ENCODE assay signal across 17 cellular contexts in the genomic region with DNA sequence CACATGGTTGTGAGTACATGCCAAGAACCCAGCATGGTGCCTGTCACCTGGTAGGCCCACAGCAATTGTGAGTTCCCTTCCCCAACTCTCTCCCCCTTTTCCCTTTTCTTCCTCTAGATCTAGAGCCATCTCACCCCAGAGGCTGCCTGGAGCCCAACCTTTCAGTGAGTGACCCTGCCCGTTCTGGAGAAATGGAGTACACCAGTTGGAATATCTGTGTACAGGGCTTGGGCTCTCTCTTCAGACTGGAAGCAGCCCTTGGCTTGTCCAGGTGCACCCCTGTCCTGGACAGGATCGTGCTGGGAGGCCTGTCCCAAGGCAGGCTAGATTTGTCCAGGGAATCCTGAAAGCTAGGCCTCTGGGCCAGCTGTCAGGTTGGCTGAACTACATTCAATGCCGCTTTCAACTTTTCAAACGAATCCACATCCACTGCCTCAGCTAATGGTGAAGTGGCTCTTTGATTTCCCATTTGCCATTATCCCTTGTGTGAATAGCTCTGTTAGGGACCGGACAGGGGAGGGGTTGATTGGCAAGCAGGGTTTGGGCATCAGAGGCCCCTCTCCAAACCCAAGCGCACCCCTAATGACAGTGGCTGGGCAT.
"Had no signal": no experiment of that assay in that cellular context is flagged by ENCODE, and none has a peak within 500 bp of the region (broad histone marks: within the 10 kb centered on the region; RNA-seq: fewer than 3 reads in every experiment).

No MANE protein-coding gene starts in this region.

- DNase-seq: activated CD4-positive, alpha-beta T cell treated with anti-CD3 and anti-CD28 coated beads, Interleukin-2, amount 50 U/mL, for 48 hours; activated naive CD8-positive, alpha-beta T cell treated with anti-CD3 and anti-CD28 coated beads for 36 hours; amniotic stem cell; effector CD4-positive, alpha-beta T cell; left cardiac atrium; mesenchymal stem cell; naive thymus-derived CD8-positive, alpha-beta T cell; spleen; stimulated activated CD4-positive, alpha-beta T cell treated with anti-CD3 and anti-CD28 coated beads, Interleukin-4, amount 100 ng/mL, for 4 hours; stimulated activated naive B cell treated with anti-CD40 and anti-IgM and Interleukin-4, amounts not matched to agents 10 μg/mL and 1 μg/mL and 100 μg/mL, for 72 hours; T-helper 2 cell; thyroid gland had no signal

- H3K27me3 ChIP-seq: cardiac muscle cell, gastroesophageal sphincter, spleen, thyroid gland had no signal

- H3K36me3 ChIP-seq: cardiac muscle cell, neutrophil, spleen, thyroid gland had no signal

- H3K4me3 ChIP-seq: cardiac muscle cell, gastroesophageal sphincter, spleen, thyroid gland had no signal

- H3K27ac ChIP-seq: cardiac muscle cell, gastroesophageal sphincter, neutrophil, parathyroid adenoma, spleen, thyroid gland had no signal

- ATAC-seq: esophagus mucosa; gastroesophageal sphincter; left cardiac atrium; naive thymus-derived CD8-positive, alpha-beta T cell; stimulated activated naive B cell treated with anti-CD40 and anti-IgM and Interleukin-4, amounts not matched to agents 10 μg/mL and 1 μg/mL and 100 μg/mL, for 72 hours had no signal

- H3K9me3 ChIP-seq: gastroesophageal sphincter, neutrophil, spleen, thyroid gland had no signal
